In the genomic region with DNA sequence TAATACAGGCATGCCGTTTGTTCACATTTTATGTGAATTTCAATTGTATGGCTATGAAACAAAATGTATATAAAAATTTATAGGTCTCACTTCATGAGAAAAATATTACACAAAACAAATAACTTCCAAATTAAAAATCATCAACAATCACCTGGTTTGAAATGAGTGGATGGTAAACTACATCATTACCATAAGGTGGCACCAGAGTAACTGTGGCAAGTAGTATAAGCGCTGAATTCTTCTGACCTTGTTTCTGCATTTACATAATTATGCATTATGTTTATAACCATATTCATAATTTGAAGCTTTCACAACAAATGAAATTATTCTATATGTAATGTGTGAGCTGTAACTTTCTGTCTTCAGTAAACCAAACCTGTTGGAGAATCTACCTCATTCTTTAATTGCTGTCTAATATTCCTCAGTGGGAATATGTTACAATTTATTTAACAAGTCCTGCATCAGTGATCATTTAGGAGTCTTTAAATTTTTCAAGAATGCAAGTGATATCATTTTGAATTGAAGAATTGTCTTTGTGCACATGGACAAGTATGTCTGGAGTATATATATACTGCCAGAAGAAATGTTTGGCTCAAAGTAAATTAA, we compare ENCODE assay signal across 10 cellular contexts. TPM values are rescaled to one million over a fixed set of nuclear protein-coding genes. Genes with fewer than 3 reads are reported as not detected.
A peak's percentile ranks its signal among the peaks of the same experiment; 100 is the strongest.
DNase-seq lines count a peak whose midpoint lies in the region; ATAC-seq and TF ChIP-seq lines count a peak whose summit lies in the region.
"Had no signal": no experiment of that assay in that cellular context is flagged by ENCODE, and none has a peak within 500 bp of the region (broad histone marks: within the 10 kb centered on the region; RNA-seq: fewer than 3 reads in every experiment).

No MANE protein-coding gene starts in this region.

- DNase-seq in GM23248 (peak; percentile 8), OCI-M1 (lab: John Stamatoyannopoulos, UW) (peak; percentile 38)
- no peak for DNase-seq in activated CD8-positive, alpha-beta memory T cell treated with anti-CD3 and anti-CD28 coated beads, Interleukin-2, amount 10 ng/mL, durations not matched to agents 7 days and 5 days
- no peak for DNase-seq in activated naive CD8-positive, alpha-beta T cell treated with anti-CD3 and anti-CD28 coated beads for 36 hours
- DNase-seq: MG63 had no signal

- no peak for ATAC-seq in activated CD8-positive, alpha-beta memory T cell treated with anti-CD3 and anti-CD28 coated beads, Interleukin-2, amount 10 ng/mL, durations not matched to agents 7 days and 5 days
- no peak for ATAC-seq in HG03159 (IDR thresholded peaks at IDR 0.05; ENCODE audit: unreplicated experiment)

- in situ Hi-C loops in GM23248 (cut with MboI): no loop called here

- H3K4me3 ChIP-seq in DOHH2 (ENCODE audit: low read length) (no peak overlapping the region), GM23248 (no peak overlapping the region), liver (ENCODE audit: low read depth in 1 of 3, low read length in 3 of 3) (no peak overlapping the region)
- H3K4me3 ChIP-seq: coronary artery, MG63 had no signal

- H3K4me1 ChIP-seq in DOHH2 (ENCODE audit: control insufficient read depth, low read length) (no peaks in the 10 kb centered on the region), GM23248 (ENCODE audit: insufficient read depth) (no peaks in the 10 kb centered on the region), liver (ENCODE audit: control insufficient read depth in 4 of 4, insufficient read depth in 4 of 4, low read length in 3 of 4) (no peaks in the 10 kb centered on the region)

- H2AFZ ChIP-seq in GM23248: no peak overlapping the region

- H3K36me3 Mint-ChIP-seq in activated CD8-positive, alpha-beta memory T cell treated with anti-CD3 and anti-CD28 coated beads, Interleukin-2, amount 10 ng/mL, durations not matched to agents 7 days and 5 days: no peaks in the 10 kb centered on the region
- no peaks in the 10 kb centered on the region for H3K36me3 Mint-ChIP-seq in activated naive CD8-positive, alpha-beta T cell treated with anti-CD3 and anti-CD28 coated beads for 36 hours

- H3K27me3 Mint-ChIP-seq in activated CD8-positive, alpha-beta memory T cell treated with anti-CD3 and anti-CD28 coated beads, Interleukin-2, amount 10 ng/mL, durations not matched to agents 7 days and 5 days: no peaks in the 10 kb centered on the region
- H3K27me3 Mint-ChIP-seq in activated naive CD8-positive, alpha-beta T cell treated with anti-CD3 and anti-CD28 coated beads for 36 hours: no peaks in the 10 kb centered on the region

- no peaks in the 10 kb centered on the region for H3K79me2 ChIP-seq in DOHH2 (ENCODE audit: control insufficient read depth, low read length)
- no peaks in the 10 kb centered on the region for H3K79me2 ChIP-seq in GM23248 (ENCODE audit: insufficient read depth)

- TF ChIP-seq CTCF in DOHH2 (IDR thresholded peaks at IDR 0.05; ENCODE audit: low read depth, low read length, poor library complexity, severe bottlenecking) (peak; percentile 41), liver (IDR thresholded peaks at IDR 0.05; ENCODE audit: low read depth, low read length, missing input control) (peak; percentile 11)

- no peaks in the 10 kb centered on the region for H3F3A ChIP-seq in DOHH2 (ENCODE audit: control insufficient read depth, insufficient read depth)
- H3F3A ChIP-seq in GM23248 (ENCODE audit: insufficient read depth): no peaks in the 10 kb centered on the region

- H3K36me3 ChIP-seq in DOHH2 (ENCODE audit: control insufficient read depth, low read length) (no peaks in the 10 kb centered on the region), GM23248 (ENCODE audit: low read depth) (no peaks in the 10 kb centered on the region), liver (ENCODE audit: control insufficient read depth in 4 of 4, insufficient read depth in 3 of 4, low read depth in 1 of 4, low read length in 3 of 4) (no peaks in the 10 kb centered on the region)
- H3K36me3 ChIP-seq: MG63, neutrophil had no signal

- WGBS in GM23248 (ENCODE audit: low coverage in 1 of 2, low lambda C conversion rate in 2 of 2, missing lambda C conversion rate in 2 of 2), 2 experiments: 56 to 61% methylated on average over 2 of the region's 2 CpGs
- 69% methylated on average over 2 of the region's 2 CpGs for WGBS in liver

- H3K4me1 Mint-ChIP-seq in activated CD8-positive, alpha-beta memory T cell treated with anti-CD3 and anti-CD28 coated beads, Interleukin-2, amount 10 ng/mL, durations not matched to agents 7 days and 5 days: no peaks in the 10 kb centered on the region
- H3K4me1 Mint-ChIP-seq in activated naive CD8-positive, alpha-beta T cell treated with anti-CD3 and anti-CD28 coated beads for 36 hours: no peaks in the 10 kb centered on the region

- H3K9me3 ChIP-seq in DOHH2 (ENCODE audit: control insufficient read depth, insufficient read depth, low read length) (no peaks in the 10 kb centered on the region), GM23248 (ENCODE audit: low read depth) (no peaks in the 10 kb centered on the region), liver (ENCODE audit: control insufficient read depth in 4 of 4, low read length in 3 of 4) (no peaks in the 10 kb centered on the region)
- H3K9me3 ChIP-seq: MG63, neutrophil had no signal

- no peak overlapping the region for H3K27ac Mint-ChIP-seq in activated CD8-positive, alpha-beta memory T cell treated with anti-CD3 and anti-CD28 coated beads, Interleukin-2, amount 10 ng/mL, durations not matched to agents 7 days and 5 days
- no peak overlapping the region for H3K27ac Mint-ChIP-seq in activated naive CD8-positive, alpha-beta T cell treated with anti-CD3 and anti-CD28 coated beads for 36 hours

- CTCF ChIA-PET in activated CD8-positive, alpha-beta memory T cell treated with anti-CD3 and anti-CD28 coated beads, Interleukin-2, amount 10 ng/mL, durations not matched to agents 7 days and 5 days (lab: Charles Lee): no interaction called here

- H3K27ac ChIP-seq in DOHH2 (ENCODE audit: low read depth, low read length) (no peak overlapping the region), GM23248 (no peak overlapping the region), liver (ENCODE audit: low read depth in 1 of 2, low read length in 2 of 2) (no peak overlapping the region)
- H3K27ac ChIP-seq: coronary artery, neutrophil had no signal

- TF ChIP-seq RAD21 in liver (IDR thresholded peaks at IDR 0.05): peak; percentile 21 to 73

- no peak overlapping the region for H3K9ac ChIP-seq in GM23248
- no peak overlapping the region for H3K9ac ChIP-seq in liver (ENCODE audit: low read depth in 1 of 2, low read length in 2 of 2)

- no peaks in the 10 kb centered on the region for H3K9me3 Mint-ChIP-seq in activated CD8-positive, alpha-beta memory T cell treated with anti-CD3 and anti-CD28 coated beads, Interleukin-2, amount 10 ng/mL, durations not matched to agents 7 days and 5 days (ENCODE audit: low read depth)
- no peaks in the 10 kb centered on the region for H3K9me3 Mint-ChIP-seq in activated naive CD8-positive, alpha-beta T cell treated with anti-CD3 and anti-CD28 coated beads for 36 hours

- H3K27me3 ChIP-seq in DOHH2 (ENCODE audit: control insufficient read depth, low read length): no peaks in the 10 kb centered on the region
- no peaks in the 10 kb centered on the region for H3K27me3 ChIP-seq in GM23248 (replicated peaks; ENCODE audit: insufficient read depth)
- no peaks in the 10 kb centered on the region for H3K27me3 ChIP-seq in liver (ENCODE audit: control insufficient read depth in 4 of 4, insufficient read depth in 4 of 4, low read length in 3 of 4)
- H3K27me3 ChIP-seq: MG63, neutrophil had no signal

- H4K20me1 ChIP-seq in DOHH2 (ENCODE audit: control insufficient read depth, insufficient read depth, low read depth, low read length) (no peaks in the 10 kb centered on the region), GM23248 (ENCODE audit: insufficient read depth) (no peaks in the 10 kb centered on the region)

- H3K4me2 ChIP-seq in DOHH2 (ENCODE audit: low read length) (no peak overlapping the region), GM23248 (ENCODE audit: unreplicated experiment) (no peak overlapping the region)

- H3K9me2 ChIP-seq in DOHH2 (replicated peaks; ENCODE audit: control insufficient read depth, low read length) (no peaks in the 10 kb centered on the region), GM23248 (ENCODE audit: insufficient read depth) (no peaks in the 10 kb centered on the region)

- no peak overlapping the region for H3K4me3 Mint-ChIP-seq in activated CD8-positive, alpha-beta memory T cell treated with anti-CD3 and anti-CD28 coated beads, Interleukin-2, amount 10 ng/mL, durations not matched to agents 7 days and 5 days
- no peak overlapping the region for H3K4me3 Mint-ChIP-seq in activated naive CD8-positive, alpha-beta T cell treated with anti-CD3 and anti-CD28 coated beads for 36 hours

TF ChIP-seq in liver, 16 proteins besides CTCF, POLR2A, EP300 and RAD21:
- TF ChIP-seq YY1 (IDR thresholded peaks at IDR 0.05) (no peak), NR2F2 (IDR thresholded peaks at IDR 0.05) (no peak), FOXA2 (IDR thresholded peaks at IDR 0.05) (no peak), SP1 (IDR thresholded peaks at IDR 0.05) (no peak)
TF ChIP-seq in liver: peak in this region for 0.

RNA-seq across cellular contexts. Expression of a gene that starts 55.2 kb away (rescaled TPM):
- total RNA-seq in GM23248 (2014; rRNA removed; shearing (Covaris generic)): not detected in 2 replicates
- polyA plus RNA-seq in GM23248 (2016; fragmentation: Nextera tagmentation; extraction: Ambion mirVana): not detected in 2 replicates
- total RNA-seq in liver: 10 to 100 TPM; 13.7 to 15.6 TPM
- 1 to 10 TPM; 4.4 to 6.6 TPM for polyA plus RNA-seq in liver
- total RNA-seq in activated CD8-positive, alpha-beta memory T cell treated with anti-CD3 and anti-CD28 coated beads, Interleukin-2, amount 10 ng/mL, durations not matched to agents 7 days and 5 days: under 1 TPM; 0.16 to 0.23 TPM
- under 1 TPM in 1 of 2 experiments, not detected in 1; 0.10 TPM for total RNA-seq in activated naive CD8-positive, alpha-beta T cell treated with anti-CD3 and anti-CD28 coated beads for 36 hours

Comparison
In these comparisons a context has a peak if more than half of its experiments do, and no peak if none do; other contexts are left out.
1. DNase-seq: peak in GM23248 (single experiment) and OCI-M1 (single experiment); none in activated CD8-positive, alpha-beta memory T cell treated with anti-CD3 and anti-CD28 coated beads, Interleukin-2, amount 10 ng/mL, durations not matched to agents 7 days and 5 days (single experiment) and activated naive CD8-positive, alpha-beta T cell treated with anti-CD3 and anti-CD28 coated beads for 36 hours (single experiment).
2. RNA of a gene that starts 55.2 kb away (total RNA-seq): 13.7 to 15.6 TPM in liver; 0.16 to 0.23 TPM in activated CD8-positive, alpha-beta memory T cell treated with anti-CD3 and anti-CD28 coated beads, Interleukin-2, amount 10 ng/mL, durations not matched to agents 7 days and 5 days, 0.10 TPM in activated naive CD8-positive, alpha-beta T cell treated with anti-CD3 and anti-CD28 coated beads for 36 hours and not detected in GM23248; every median in the first group is over 10 times any median in the second.